In the genomic region with DNA sequence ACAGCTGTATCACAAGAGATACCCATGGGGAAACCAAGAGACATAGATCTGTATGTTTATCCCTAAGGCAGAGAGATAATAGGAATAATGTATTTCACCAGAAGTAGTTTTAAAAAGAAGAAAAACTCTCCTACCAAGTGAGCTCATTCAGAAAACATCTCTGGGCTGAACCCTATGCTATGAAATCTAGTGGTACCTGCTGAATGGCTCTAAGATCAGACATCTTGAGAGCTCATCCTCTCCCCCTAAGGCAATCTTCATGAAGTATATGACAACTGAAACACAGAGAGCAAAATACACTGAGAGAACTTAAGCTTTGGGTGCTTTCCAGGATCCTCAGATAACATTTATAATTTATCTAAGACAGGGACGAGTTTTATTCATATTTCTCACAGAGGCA, we compare ENCODE assay signal across 33 cellular contexts.
"Had no signal": no experiment of that assay in that cellular context is flagged by ENCODE, and none has a peak within 500 bp of the region (broad histone marks: within the 10 kb centered on the region; RNA-seq: fewer than 3 reads in every experiment).

No MANE protein-coding gene starts in this region.

- H3K27me3 Mint-ChIP-seq: activated B cell treated with CpG ODN at 0.5 μM for 24 hours; activated CD4-positive, alpha-beta T cell treated with anti-CD3 and anti-CD28 coated beads, Interleukin-2, amount 10 ng/mL, durations not matched to agents 24 days and 14 days; activated CD8-positive, alpha-beta T cell treated with anti-CD3 and anti-CD28 coated beads for 36 hours had no signal

- H3K27ac Mint-ChIP-seq: activated B cell treated with CpG ODN at 0.5 μM for 24 hours; activated CD4-positive, alpha-beta memory T cell treated with anti-CD3 and anti-CD28 coated beads for 36 hours; activated CD4-positive, alpha-beta T cell treated with anti-CD3 and anti-CD28 coated beads, Interleukin-2, amount 10 ng/mL, durations not matched to agents 24 days and 14 days; activated CD8-positive, alpha-beta T cell treated with anti-CD3 and anti-CD28 coated beads for 36 hours; activated naive CD4-positive, alpha-beta T cell treated with anti-CD3 and anti-CD28 coated beads for 36 hours; activated naive CD4-positive, alpha-beta T cell treated with anti-CD3 and anti-CD28 coated beads, Interleukin-2, amount 50 U/mL, for 72 hours; activated naive CD8-positive, alpha-beta T cell treated with anti-CD3 and anti-CD28 coated beads for 36 hours; activated T-cell treated with anti-CD3 and anti-CD28 coated beads, Interleukin-2, amount 50 U/mL, for 72 hours; activated T-helper 1 cell treated with anti-CD3 and anti-CD28 coated beads, Interleukin-12 subunit alpha, Interleukin-12 subunit beta, Interleukin-2, Interleukin-4 antibody, amounts not matched to agents 30 ng/mL and 10 ng/mL and 1 ng/mL, durations not matched to agents 14 hours and 24 hours and 36 hours; activated T-helper 17 cell treated with anti-CD3 and anti-CD28 coated beads, Interleukin-2, amount 50 U/mL, for 72 hours; T-helper 1 cell treated with Interleukin-12 subunit alpha and Interleukin-12 subunit beta and Interleukin-4 antibody, amounts not matched to agents 30 μg/mL and 1 μg/mL, for 36 hours; T-helper 2 cell treated with Interferon-gamma antibody and Interleukin-4, amounts not matched to agents 5 μg/mL and 100 μg/mL, for 36 hours had no signal

- H3K9me3 Mint-ChIP-seq: activated B cell treated with CpG ODN at 0.5 μM for 24 hours; activated CD4-positive, alpha-beta memory T cell treated with anti-CD3 and anti-CD28 coated beads for 36 hours; activated CD4-positive, alpha-beta T cell treated with anti-CD3 and anti-CD28 coated beads, Interleukin-2, amount 10 ng/mL, durations not matched to agents 24 days and 14 days; activated CD8-positive, alpha-beta T cell treated with anti-CD3 and anti-CD28 coated beads for 36 hours; activated naive CD4-positive, alpha-beta T cell treated with anti-CD3 and anti-CD28 coated beads for 36 hours; activated naive CD4-positive, alpha-beta T cell treated with anti-CD3 and anti-CD28 coated beads, Interleukin-2, amount 50 U/mL, for 72 hours; activated T-cell treated with anti-CD3 and anti-CD28 coated beads, Interleukin-2, amount 50 U/mL, for 4 hours; activated T-cell treated with anti-CD3 and anti-CD28 coated beads, Interleukin-2, amount 50 U/mL, for 72 hours; activated T-helper 1 cell treated with anti-CD3 and anti-CD28 coated beads, Interleukin-12 subunit alpha, Interleukin-12 subunit beta, Interleukin-2, Interleukin-4 antibody, amounts not matched to agents 30 ng/mL and 10 ng/mL and 1 ng/mL, durations not matched to agents 14 hours and 24 hours and 36 hours; activated T-helper 17 cell treated with anti-CD3 and anti-CD28 coated beads, Interleukin-2, amount 50 U/mL, for 72 hours; T-helper 1 cell treated with Interleukin-12 subunit alpha and Interleukin-12 subunit beta and Interleukin-4 antibody, amounts not matched to agents 30 μg/mL and 1 μg/mL, for 36 hours; T-helper 2 cell treated with Interferon-gamma antibody and Interleukin-4, amounts not matched to agents 5 μg/mL and 100 μg/mL, for 36 hours had no signal

- DNase-seq: activated B cell treated with CpG ODN at 0.5 μM for 24 hours; activated CD4-positive, alpha-beta memory T cell treated with anti-CD3 and anti-CD28 coated beads for 36 hours; activated CD4-positive, alpha-beta T cell treated with anti-CD3 and anti-CD28 coated beads for 4 hours; activated CD4-positive, alpha-beta T cell treated with anti-CD3 and anti-CD28 coated beads, Interleukin-2, amount 10 ng/mL, durations not matched to agents 24 days and 14 days; activated CD4-positive, alpha-beta T cell treated with anti-CD3 and anti-CD28 coated beads, Interleukin-2, amount 50 U/mL, for 1 hour; activated CD4-positive, alpha-beta T cell treated with anti-CD3 and anti-CD28 coated beads, Interleukin-2, amount 50 U/mL, for 4 hours; activated CD4-positive, CD25-positive, alpha-beta regulatory T cell treated with anti-CD3 and anti-CD28 coated beads, Interleukin-2, amount 50 U/mL, for 72 hours; activated CD8-positive, alpha-beta memory T cell treated with anti-CD3 and anti-CD28 coated beads, Interleukin-2, amount 50 U/mL, for 4 hours; activated CD8-positive, alpha-beta T cell treated with anti-CD3 and anti-CD28 coated beads for 36 hours; activated effector memory CD4-positive, alpha-beta T cell treated with anti-CD3 and anti-CD28 coated beads, Interleukin-2, amount 50 U/mL, for 16 hours; activated gamma-delta T cell treated with Interleukin-2 at 50 U/mL for 16 hours; activated naive CD4-positive, alpha-beta T cell; activated naive CD4-positive, alpha-beta T cell treated with anti-CD3 and anti-CD28 coated beads for 36 hours; activated naive CD4-positive, alpha-beta T cell treated with anti-CD3 and anti-CD28 coated beads, Interleukin-2, amount 50 U/mL, for 16 hours; activated naive CD8-positive, alpha-beta T cell treated with anti-CD3 and anti-CD28 coated beads for 36 hours; activated T-cell treated with anti-CD3 and anti-CD28 coated beads for 4 hours; activated T-cell treated with anti-CD3 and anti-CD28 coated beads, Interleukin-2, amount 50 U/mL, for 1 hour; activated T-cell treated with anti-CD3 and anti-CD28 coated beads, Interleukin-2, amount 50 U/mL, for 4 hours; activated T-cell treated with anti-CD3 and anti-CD28 coated beads, Interleukin-2, amount 50 U/mL, for 72 hours; adrenal gland; amniotic stem cell; aorta; body of pancreas; brain microvascular endothelial cell; central memory CD4-positive, alpha-beta T cell; T-helper 1 cell; T-helper 2 cell; T-helper 9 cell had no signal

- H3K4me3 Mint-ChIP-seq: activated B cell treated with CpG ODN at 0.5 μM for 24 hours; activated CD4-positive, alpha-beta memory T cell treated with anti-CD3 and anti-CD28 coated beads for 36 hours; activated CD4-positive, alpha-beta T cell treated with anti-CD3 and anti-CD28 coated beads, Interleukin-2, amount 10 ng/mL, durations not matched to agents 24 days and 14 days; activated CD8-positive, alpha-beta T cell treated with anti-CD3 and anti-CD28 coated beads for 36 hours; activated naive CD4-positive, alpha-beta T cell treated with anti-CD3 and anti-CD28 coated beads for 36 hours; activated naive CD8-positive, alpha-beta T cell treated with anti-CD3 and anti-CD28 coated beads for 36 hours; activated T-cell treated with anti-CD3 and anti-CD28 coated beads, Interleukin-2, amount 50 U/mL, for 4 hours; activated T-cell treated with anti-CD3 and anti-CD28 coated beads, Interleukin-2, amount 50 U/mL, for 72 hours; activated T-helper 1 cell treated with anti-CD3 and anti-CD28 coated beads, Interleukin-12 subunit alpha, Interleukin-12 subunit beta, Interleukin-2, Interleukin-4 antibody, amounts not matched to agents 30 ng/mL and 10 ng/mL and 1 ng/mL, durations not matched to agents 14 hours and 24 hours and 36 hours; activated T-helper 17 cell treated with anti-CD3 and anti-CD28 coated beads, Interleukin-2, amount 50 U/mL, for 72 hours; T-helper 1 cell treated with Interleukin-12 subunit alpha and Interleukin-12 subunit beta and Interleukin-4 antibody, amounts not matched to agents 30 μg/mL and 1 μg/mL, for 36 hours; T-helper 2 cell treated with Interferon-gamma antibody and Interleukin-4, amounts not matched to agents 5 μg/mL and 100 μg/mL, for 36 hours had no signal

- H3K4me1 Mint-ChIP-seq: activated B cell treated with CpG ODN at 0.5 μM for 24 hours; activated CD4-positive, alpha-beta T cell treated with anti-CD3 and anti-CD28 coated beads, Interleukin-2, amount 10 ng/mL, durations not matched to agents 24 days and 14 days; activated naive CD8-positive, alpha-beta T cell treated with anti-CD3 and anti-CD28 coated beads for 36 hours; activated T-helper 17 cell treated with anti-CD3 and anti-CD28 coated beads, Interleukin-2, amount 50 U/mL, for 72 hours had no signal

- H3K36me3 Mint-ChIP-seq: activated CD4-positive, alpha-beta memory T cell treated with anti-CD3 and anti-CD28 coated beads for 36 hours; activated naive CD4-positive, alpha-beta T cell treated with anti-CD3 and anti-CD28 coated beads, Interleukin-2, amount 50 U/mL, for 72 hours; activated naive CD8-positive, alpha-beta T cell treated with anti-CD3 and anti-CD28 coated beads for 36 hours had no signal
